Comparison of ENCODE assay signal across 1 cellular context in the genomic region with DNA sequence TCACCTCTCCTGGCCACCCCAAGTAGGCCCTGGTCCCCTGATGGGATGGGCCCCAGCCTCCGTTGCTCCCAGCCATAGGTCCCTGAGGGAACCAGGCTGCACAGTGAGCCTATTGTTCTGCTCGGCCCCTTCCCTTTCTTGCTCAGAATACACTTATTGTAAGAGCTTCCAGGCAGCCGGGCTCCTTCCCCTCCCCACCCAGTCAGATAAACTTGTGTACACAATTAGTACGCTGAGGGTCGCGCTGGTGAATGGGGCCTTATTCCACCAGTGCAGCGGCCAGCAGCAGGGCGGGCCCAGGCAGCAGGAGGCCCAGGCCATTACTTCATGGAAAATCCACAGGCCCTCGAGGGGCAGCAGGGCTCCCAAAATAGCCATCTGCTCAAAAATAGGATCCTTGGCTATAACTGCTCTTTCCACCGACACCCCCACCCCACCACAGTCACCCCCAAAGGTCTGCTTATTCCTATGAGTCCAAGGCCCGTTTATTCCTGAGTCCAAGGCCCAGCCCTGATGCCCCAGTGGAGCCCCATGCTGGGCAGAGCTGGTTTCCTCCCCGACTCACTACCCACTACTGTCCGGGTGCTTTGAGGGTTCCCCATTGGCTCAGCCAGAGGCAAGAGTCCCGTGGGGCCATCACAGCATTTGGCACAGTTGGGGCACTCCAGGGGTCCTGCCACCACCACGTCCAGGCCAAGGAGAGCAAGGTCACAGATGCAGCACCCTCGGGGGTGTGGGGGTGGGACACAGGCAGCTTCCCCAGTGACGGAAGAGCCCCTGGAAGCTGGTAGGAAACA.
TF ChIP-seq lines count a peak whose summit lies in the region.

No MANE protein-coding gene starts in this region.

TF ChIP-seq in HepG2, 621 proteins besides CTCF, POLR2A, EP300 and RAD21 (continued from another document and continues in another):
- TF ChIP-seq, protein P1, sequence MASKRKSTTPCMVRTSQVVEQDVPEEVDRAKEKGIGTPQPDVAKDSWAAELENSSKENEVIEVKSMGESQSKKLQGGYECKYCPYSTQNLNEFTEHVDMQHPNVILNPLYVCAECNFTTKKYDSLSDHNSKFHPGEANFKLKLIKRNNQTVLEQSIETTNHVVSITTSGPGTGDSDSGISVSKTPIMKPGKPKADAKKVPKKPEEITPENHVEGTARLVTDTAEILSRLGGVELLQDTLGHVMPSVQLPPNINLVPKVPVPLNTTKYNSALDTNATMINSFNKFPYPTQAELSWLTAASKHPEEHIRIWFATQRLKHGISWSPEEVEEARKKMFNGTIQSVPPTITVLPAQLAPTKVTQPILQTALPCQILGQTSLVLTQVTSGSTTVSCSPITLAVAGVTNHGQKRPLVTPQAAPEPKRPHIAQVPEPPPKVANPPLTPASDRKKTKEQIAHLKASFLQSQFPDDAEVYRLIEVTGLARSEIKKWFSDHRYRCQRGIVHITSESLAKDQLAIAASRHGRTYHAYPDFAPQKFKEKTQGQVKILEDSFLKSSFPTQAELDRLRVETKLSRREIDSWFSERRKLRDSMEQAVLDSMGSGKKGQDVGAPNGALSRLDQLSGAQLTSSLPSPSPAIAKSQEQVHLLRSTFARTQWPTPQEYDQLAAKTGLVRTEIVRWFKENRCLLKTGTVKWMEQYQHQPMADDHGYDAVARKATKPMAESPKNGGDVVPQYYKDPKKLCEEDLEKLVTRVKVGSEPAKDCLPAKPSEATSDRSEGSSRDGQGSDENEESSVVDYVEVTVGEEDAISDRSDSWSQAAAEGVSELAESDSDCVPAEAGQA (IDR thresholded peaks at IDR 0.05; ENCODE audit: low read depth), result no peak
- TF ChIP-seq, protein P1 (CRISPR knock-in tag; IDR thresholded peaks at IDR 0.05; ENCODE audit: borderline replicate concordance), result no peak
- TF ChIP-seq KAT8 (CRISPR knock-in tag; IDR thresholded peaks at IDR 0.05) (no peak), FOSL2 (CRISPR knock-in tag; IDR thresholded peaks at IDR 0.05) (peak; percentile 39; the same call in 1 of the 2 replicates), ZNF441 (CRISPR knock-in tag; IDR thresholded peaks at IDR 0.05; ENCODE audit: borderline replicate concordance) (no peak), SRY (CRISPR knock-in tag; IDR thresholded peaks at IDR 0.05) (no peak), ELF3 (CRISPR knock-in tag; IDR thresholded peaks at IDR 0.05) (peak; percentile 56), ZNF20 (CRISPR knock-in tag; IDR thresholded peaks at IDR 0.05) (no peak), TSC22D2 (CRISPR knock-in tag; IDR thresholded peaks at IDR 0.05; ENCODE audit: borderline replicate concordance) (no peak), ZNF577 (CRISPR knock-in tag; IDR thresholded peaks at IDR 0.05; ENCODE audit: borderline replicate concordance, low read depth) (no peak), ASH2L (IDR thresholded peaks at IDR 0.05; ENCODE audit: insufficient read length, low read depth, low read length) (peak; percentile 38), IRF2 (CRISPR knock-in tag; IDR thresholded peaks at IDR 0.05) (peak; percentile 68; the same call in 1 of the 2 replicates), JUND (CRISPR knock-in tag; IDR thresholded peaks at IDR 0.05) (no peak), MTF2 (CRISPR knock-in tag; IDR thresholded peaks at IDR 0.05; ENCODE audit: borderline replicate concordance) (no peak), FOXK2 (IDR thresholded peaks at IDR 0.05) (no peak), TCF7 (IDR thresholded peaks at IDR 0.05; ENCODE audit: low read depth) (no peak), GABPA (IDR thresholded peaks at IDR 0.05; ENCODE audit: low read depth, low read length) (no peak), GABPA (CRISPR knock-in tag; IDR thresholded peaks at IDR 0.05; ENCODE audit: low read depth) (no peak), ZNF816 (CRISPR knock-in tag; IDR thresholded peaks at IDR 0.05; ENCODE audit: borderline replicate concordance) (no peak), ZNF17 (CRISPR knock-in tag; IDR thresholded peaks at IDR 0.05) (no peak), PCBP2 (optimal IDR thresholded peaks at IDR 0.05; ENCODE audit: low read depth, low read length, poor library complexity, severe bottlenecking) (no peak), MED8 (CRISPR knock-in tag; IDR thresholded peaks at IDR 0.05; ENCODE audit: insufficient replicate concordance) (no peak), ZNF616 (CRISPR knock-in tag; IDR thresholded peaks at IDR 0.05; ENCODE audit: low read depth) (no peak), POLR2AphosphoS5 (IDR thresholded peaks at IDR 0.05; ENCODE audit: low read depth, low read length) (0 out of 2 replicates have a peak, but pooled peaks have one; percentile 25), PRPF4 (IDR thresholded peaks at IDR 0.05; ENCODE audit: low read depth, low read length, poor library complexity, severe bottlenecking) (no peak), CEBPB (IDR thresholded peaks at IDR 0.05; ENCODE audit: borderline replicate concordance, low read depth, low read length) (no peak), ZNF101 (CRISPR knock-in tag; IDR thresholded peaks at IDR 0.05; ENCODE audit: borderline replicate concordance, low read depth) (no peak), SMARCC2 (IDR thresholded peaks at IDR 0.05) (no peak), ZNF337 (CRISPR knock-in tag; IDR thresholded peaks at IDR 0.05; ENCODE audit: borderline replicate concordance, low read depth) (no peak)
- TF ChIP-seq, protein P2, sequence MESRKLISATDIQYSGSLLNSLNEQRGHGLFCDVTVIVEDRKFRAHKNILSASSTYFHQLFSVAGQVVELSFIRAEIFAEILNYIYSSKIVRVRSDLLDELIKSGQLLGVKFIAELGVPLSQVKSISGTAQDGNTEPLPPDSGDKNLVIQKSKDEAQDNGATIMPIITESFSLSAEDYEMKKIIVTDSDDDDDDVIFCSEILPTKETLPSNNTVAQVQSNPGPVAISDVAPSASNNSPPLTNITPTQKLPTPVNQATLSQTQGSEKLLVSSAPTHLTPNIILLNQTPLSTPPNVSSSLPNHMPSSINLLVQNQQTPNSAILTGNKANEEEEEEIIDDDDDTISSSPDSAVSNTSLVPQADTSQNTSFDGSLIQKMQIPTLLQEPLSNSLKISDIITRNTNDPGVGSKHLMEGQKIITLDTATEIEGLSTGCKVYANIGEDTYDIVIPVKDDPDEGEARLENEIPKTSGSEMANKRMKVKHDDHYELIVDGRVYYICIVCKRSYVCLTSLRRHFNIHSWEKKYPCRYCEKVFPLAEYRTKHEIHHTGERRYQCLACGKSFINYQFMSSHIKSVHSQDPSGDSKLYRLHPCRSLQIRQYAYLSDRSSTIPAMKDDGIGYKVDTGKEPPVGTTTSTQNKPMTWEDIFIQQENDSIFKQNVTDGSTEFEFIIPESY (CRISPR knock-in tag; IDR thresholded peaks at IDR 0.05), result no peak
- TF ChIP-seq, protein P3, sequence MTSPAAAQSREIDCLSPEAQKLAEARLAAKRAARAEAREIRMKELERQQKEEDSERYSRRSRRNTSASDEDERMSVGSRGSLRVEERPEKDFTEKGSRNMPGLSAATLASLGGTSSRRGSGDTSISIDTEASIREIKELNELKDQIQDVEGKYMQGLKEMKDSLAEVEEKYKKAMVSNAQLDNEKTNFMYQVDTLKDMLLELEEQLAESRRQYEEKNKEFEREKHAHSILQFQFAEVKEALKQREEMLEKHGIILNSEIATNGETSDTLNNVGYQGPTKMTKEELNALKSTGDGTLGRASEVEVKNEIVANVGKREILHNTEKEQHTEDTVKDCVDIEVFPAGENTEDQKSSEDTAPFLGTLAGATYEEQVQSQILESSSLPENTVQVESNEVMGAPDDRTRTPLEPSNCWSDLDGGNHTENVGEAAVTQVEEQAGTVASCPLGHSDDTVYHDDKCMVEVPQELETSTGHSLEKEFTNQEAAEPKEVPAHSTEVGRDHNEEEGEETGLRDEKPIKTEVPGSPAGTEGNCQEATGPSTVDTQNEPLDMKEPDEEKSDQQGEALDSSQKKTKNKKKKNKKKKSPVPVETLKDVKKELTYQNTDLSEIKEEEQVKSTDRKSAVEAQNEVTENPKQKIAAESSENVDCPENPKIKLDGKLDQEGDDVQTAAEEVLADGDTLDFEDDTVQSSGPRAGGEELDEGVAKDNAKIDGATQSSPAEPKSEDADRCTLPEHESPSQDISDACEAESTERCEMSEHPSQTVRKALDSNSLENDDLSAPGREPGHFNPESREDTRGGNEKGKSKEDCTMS (CRISPR knock-in tag; conservative IDR thresholded peaks at IDR 0.05), result no peak
- TF ChIP-seq, protein P4, sequence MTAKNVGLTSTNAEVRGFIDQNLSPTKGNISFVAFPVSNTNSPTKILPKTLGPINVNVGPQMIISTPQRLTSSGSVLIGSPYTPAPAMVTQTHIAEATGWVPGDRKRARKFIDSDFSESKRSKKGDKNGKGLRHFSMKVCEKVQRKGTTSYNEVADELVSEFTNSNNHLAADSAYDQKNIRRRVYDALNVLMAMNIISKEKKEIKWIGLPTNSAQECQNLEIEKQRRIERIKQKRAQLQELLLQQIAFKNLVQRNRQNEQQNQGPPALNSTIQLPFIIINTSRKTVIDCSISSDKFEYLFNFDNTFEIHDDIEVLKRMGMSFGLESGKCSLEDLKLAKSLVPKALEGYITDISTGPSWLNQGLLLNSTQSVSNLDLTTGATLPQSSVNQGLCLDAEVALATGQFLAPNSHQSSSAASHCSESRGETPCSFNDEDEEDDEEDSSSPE (CRISPR knock-in tag; IDR thresholded peaks at IDR 0.05), result no peak
- TF ChIP-seq, protein P5, sequence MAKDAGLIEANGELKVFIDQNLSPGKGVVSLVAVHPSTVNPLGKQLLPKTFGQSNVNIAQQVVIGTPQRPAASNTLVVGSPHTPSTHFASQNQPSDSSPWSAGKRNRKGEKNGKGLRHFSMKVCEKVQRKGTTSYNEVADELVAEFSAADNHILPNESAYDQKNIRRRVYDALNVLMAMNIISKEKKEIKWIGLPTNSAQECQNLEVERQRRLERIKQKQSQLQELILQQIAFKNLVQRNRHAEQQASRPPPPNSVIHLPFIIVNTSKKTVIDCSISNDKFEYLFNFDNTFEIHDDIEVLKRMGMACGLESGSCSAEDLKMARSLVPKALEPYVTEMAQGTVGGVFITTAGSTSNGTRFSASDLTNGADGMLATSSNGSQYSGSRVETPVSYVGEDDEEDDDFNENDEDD (CRISPR knock-in tag; IDR thresholded peaks at IDR 0.05; ENCODE audit: borderline replicate concordance), result peak; percentile 64; the same call in 1 of the 2 replicates
- TF ChIP-seq, protein P6, sequence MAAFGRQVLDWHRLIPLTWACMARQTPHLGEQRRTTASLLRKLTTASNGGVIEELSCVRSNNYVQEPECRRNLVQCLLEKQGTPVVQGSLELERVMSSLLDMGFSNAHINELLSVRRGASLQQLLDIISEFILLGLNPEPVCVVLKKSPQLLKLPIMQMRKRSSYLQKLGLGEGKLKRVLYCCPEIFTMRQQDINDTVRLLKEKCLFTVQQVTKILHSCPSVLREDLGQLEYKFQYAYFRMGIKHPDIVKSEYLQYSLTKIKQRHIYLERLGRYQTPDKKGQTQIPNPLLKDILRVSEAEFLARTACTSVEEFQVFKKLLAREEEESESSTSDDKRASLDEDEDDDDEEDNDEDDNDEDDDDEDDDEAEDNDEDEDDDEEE (CRISPR knock-in tag; IDR thresholded peaks at IDR 0.05), result no peak
- TF ChIP-seq, protein P7, sequence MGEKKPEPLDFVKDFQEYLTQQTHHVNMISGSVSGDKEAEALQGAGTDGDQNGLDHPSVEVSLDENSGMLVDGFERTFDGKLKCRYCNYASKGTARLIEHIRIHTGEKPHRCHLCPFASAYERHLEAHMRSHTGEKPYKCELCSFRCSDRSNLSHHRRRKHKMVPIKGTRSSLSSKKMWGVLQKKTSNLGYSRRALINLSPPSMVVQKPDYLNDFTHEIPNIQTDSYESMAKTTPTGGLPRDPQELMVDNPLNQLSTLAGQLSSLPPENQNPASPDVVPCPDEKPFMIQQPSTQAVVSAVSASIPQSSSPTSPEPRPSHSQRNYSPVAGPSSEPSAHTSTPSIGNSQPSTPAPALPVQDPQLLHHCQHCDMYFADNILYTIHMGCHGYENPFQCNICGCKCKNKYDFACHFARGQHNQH (CRISPR knock-in tag; IDR thresholded peaks at IDR 0.05), result peak; percentile 38; the same call in 1 of the 2 replicates
- TF ChIP-seq, protein P8, sequence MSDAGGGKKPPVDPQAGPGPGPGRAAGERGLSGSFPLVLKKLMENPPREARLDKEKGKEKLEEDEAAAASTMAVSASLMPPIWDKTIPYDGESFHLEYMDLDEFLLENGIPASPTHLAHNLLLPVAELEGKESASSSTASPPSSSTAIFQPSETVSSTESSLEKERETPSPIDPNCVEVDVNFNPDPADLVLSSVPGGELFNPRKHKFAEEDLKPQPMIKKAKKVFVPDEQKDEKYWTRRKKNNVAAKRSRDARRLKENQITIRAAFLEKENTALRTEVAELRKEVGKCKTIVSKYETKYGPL (CRISPR knock-in tag; IDR thresholded peaks at IDR 0.05), result no peak
- TF ChIP-seq, protein P9, sequence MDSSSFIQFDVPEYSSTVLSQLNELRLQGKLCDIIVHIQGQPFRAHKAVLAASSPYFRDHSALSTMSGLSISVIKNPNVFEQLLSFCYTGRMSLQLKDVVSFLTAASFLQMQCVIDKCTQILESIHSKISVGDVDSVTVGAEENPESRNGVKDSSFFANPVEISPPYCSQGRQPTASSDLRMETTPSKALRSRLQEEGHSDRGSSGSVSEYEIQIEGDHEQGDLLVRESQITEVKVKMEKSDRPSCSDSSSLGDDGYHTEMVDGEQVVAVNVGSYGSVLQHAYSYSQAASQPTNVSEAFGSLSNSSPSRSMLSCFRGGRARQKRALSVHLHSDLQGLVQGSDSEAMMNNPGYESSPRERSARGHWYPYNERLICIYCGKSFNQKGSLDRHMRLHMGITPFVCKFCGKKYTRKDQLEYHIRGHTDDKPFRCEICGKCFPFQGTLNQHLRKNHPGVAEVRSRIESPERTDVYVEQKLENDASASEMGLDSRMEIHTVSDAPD (CRISPR knock-in tag; IDR thresholded peaks at IDR 0.05), result no peak; the same call in 1 of the 2 replicates
- TF ChIP-seq, protein P10, sequence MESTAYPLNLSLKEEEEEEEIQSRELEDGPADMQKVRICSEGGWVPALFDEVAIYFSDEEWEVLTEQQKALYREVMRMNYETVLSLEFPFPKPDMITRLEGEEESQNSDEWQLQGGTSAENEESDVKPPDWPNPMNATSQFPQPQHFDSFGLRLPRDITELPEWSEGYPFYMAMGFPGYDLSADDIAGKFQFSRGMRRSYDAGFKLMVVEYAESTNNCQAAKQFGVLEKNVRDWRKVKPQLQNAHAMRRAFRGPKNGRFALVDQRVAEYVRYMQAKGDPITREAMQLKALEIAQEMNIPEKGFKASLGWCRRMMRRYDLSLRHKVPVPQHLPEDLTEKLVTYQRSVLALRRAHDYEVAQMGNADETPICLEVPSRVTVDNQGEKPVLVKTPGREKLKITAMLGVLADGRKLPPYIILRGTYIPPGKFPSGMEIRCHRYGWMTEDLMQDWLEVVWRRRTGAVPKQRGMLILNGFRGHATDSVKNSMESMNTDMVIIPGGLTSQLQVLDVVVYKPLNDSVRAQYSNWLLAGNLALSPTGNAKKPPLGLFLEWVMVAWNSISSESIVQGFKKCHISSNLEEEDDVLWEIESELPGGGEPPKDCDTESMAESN (CRISPR knock-in tag; conservative IDR thresholded peaks at IDR 0.05), result 0 out of 2 replicates have a peak, but pooled peaks have one; percentile 59
